In genomic region chr22:27990879-27991278, GRCh38 we compare ENCODE assay signal across 8 cellular contexts.
DNase-seq lines count a peak whose midpoint lies in the region; ATAC-seq and TF ChIP-seq lines count a peak whose summit lies in the region.

No MANE protein-coding gene starts in this region.

- no peaks in the 10 kb centered on the region for H3K36me3 Mint-ChIP-seq in activated T-helper 1 cell treated with anti-CD3 and anti-CD28 coated beads, Interleukin-12 subunit alpha, Interleukin-12 subunit beta, Interleukin-2, Interleukin-4 antibody, amounts not matched to agents 30 ng/mL and 10 ng/mL and 1 ng/mL, durations not matched to agents 14 hours and 24 hours and 36 hours (ENCODE audit: low read depth)

- 19 to 22% methylated on average over 12 of the region's 12 CpGs for WGBS in GM23248 (ENCODE audit: low coverage in 1 of 2, low lambda C conversion rate in 2 of 2, missing lambda C conversion rate in 2 of 2), 2 experiments
- no CpG with 5 or more reads among the region's 12 CpGs for WGBS in iPS DF 6.9 (ENCODE audit: insufficient coverage, insufficient read length)
- WGBS in tibial nerve, 2 donors: 39 to 47% methylated on average over 12 of the region's 12 CpGs

- no peaks in the 10 kb centered on the region for H4K20me1 ChIP-seq in GM23248 (ENCODE audit: insufficient read depth)

- TF ChIP-seq POLR2A in tibial nerve (IDR thresholded peaks at IDR 0.05): no peak

- H3K4me2 ChIP-seq in GM23248 (ENCODE audit: unreplicated experiment): no peak overlapping the region

- TF ChIP-seq CTCF in A673 (conservative IDR thresholded peaks at IDR 0.05; ENCODE audit: low read depth, low read length) (peak; percentile 47), tibial nerve (IDR thresholded peaks at IDR 0.05) (peak; percentile 25 to 66 (median 37))

- no peaks in the 10 kb centered on the region for H3K27me3 Mint-ChIP-seq in activated T-helper 1 cell treated with anti-CD3 and anti-CD28 coated beads, Interleukin-12 subunit alpha, Interleukin-12 subunit beta, Interleukin-2, Interleukin-4 antibody, amounts not matched to agents 30 ng/mL and 10 ng/mL and 1 ng/mL, durations not matched to agents 14 hours and 24 hours and 36 hours (ENCODE audit: insufficient read depth)

- CTCF ChIA-PET in A673 (lab: Charles Lee): interaction anchor here (0.5 kb wide), 1 partner anchor 1234 kb away, joined by 4 read pairs; no protein-coding TSS in a partner anchor

- no TSS peak for BruUV-seq in A673 (replicated peaks; lab: Mats Ljungman, UMichigan)

- H3K27ac Mint-ChIP-seq in activated T-helper 1 cell treated with anti-CD3 and anti-CD28 coated beads, Interleukin-12 subunit alpha, Interleukin-12 subunit beta, Interleukin-2, Interleukin-4 antibody, amounts not matched to agents 30 ng/mL and 10 ng/mL and 1 ng/mL, durations not matched to agents 14 hours and 24 hours and 36 hours: peak overlapping the region; percentile 70

- DNase-seq in A673 (ENCODE audit: low spot score): peak; percentile 33
- peak; percentile 68 for DNase-seq in GM23248
- DNase-seq in activated T-helper 1 cell treated with anti-CD3 and anti-CD28 coated beads, Interleukin-12 subunit alpha, Interleukin-12 subunit beta, Interleukin-2, Interleukin-4 antibody, amounts not matched to agents 30 ng/mL and 10 ng/mL and 1 ng/mL, durations not matched to agents 14 hours and 24 hours and 36 hours (ENCODE audit: low spot score): no peak
- DNase-seq in iPS DF 6.9 (ENCODE audit: low read depth, low spot score): peak; percentile 75
- DNase-seq in tibial nerve (ENCODE audit: low spot score in 2 of 2): peak; percentile 67 to 73
- DNase-seq in stimulated activated CD4-positive, alpha-beta T cell treated with anti-CD3 and anti-CD28 coated beads, Interleukin-4, amount 100 ng/mL, for 24 hours: no peak

- peak overlapping the region; percentile 18; the same call in 1 of the 2 replicates for H3K9ac ChIP-seq in GM23248

- no peaks in the 10 kb centered on the region for H3K4me1 Mint-ChIP-seq in activated T-helper 1 cell treated with anti-CD3 and anti-CD28 coated beads, Interleukin-12 subunit alpha, Interleukin-12 subunit beta, Interleukin-2, Interleukin-4 antibody, amounts not matched to agents 30 ng/mL and 10 ng/mL and 1 ng/mL, durations not matched to agents 14 hours and 24 hours and 36 hours (ENCODE audit: low read depth)

- peak overlapping the region; percentile 62; the same call in 1 of the 2 replicates for H2AFZ ChIP-seq in GM23248

- H3K4me1 ChIP-seq in A673 (ENCODE audit: insufficient read depth, low read length, poor library complexity, severe bottlenecking) (no peaks in the 10 kb centered on the region), GM23248 (ENCODE audit: insufficient read depth) (peaks cover 6% of the 10 kb centered on the region; the same call in 1 of the 2 replicates), iPS DF 6.9 (ENCODE audit: control insufficient read depth, insufficient read depth, low read length) (peaks cover 2% of the 10 kb centered on the region), tibial nerve (peaks cover 0 to 15% (median 0%) of the 10 kb centered on the region in 4 donors)

- ATAC-seq in HG03457 (IDR thresholded peaks at IDR 0.05; ENCODE audit: unreplicated experiment) (no peak), HG02798 (IDR thresholded peaks at IDR 0.05; ENCODE audit: poor library complexity, unreplicated experiment) (no peak)

- H3K36me3 ChIP-seq in A673 (ENCODE audit: insufficient read depth, low read length, poor library complexity, severe bottlenecking) (no peaks in the 10 kb centered on the region), GM23248 (ENCODE audit: low read depth) (no peaks in the 10 kb centered on the region; the same call in 1 of the 2 replicates), iPS DF 6.9 (ENCODE audit: control insufficient read depth, insufficient read depth, low read length) (no peaks in the 10 kb centered on the region; the same call in 1 of the 2 replicates), tibial nerve (peaks cover 0 to 86% (median 0%) of the 10 kb centered on the region in 3 donors)

- TF ChIP-seq EP300 in tibial nerve (IDR thresholded peaks at IDR 0.05): peak; percentile 25 to 58

- H3K9me3 Mint-ChIP-seq in activated T-helper 1 cell treated with anti-CD3 and anti-CD28 coated beads, Interleukin-12 subunit alpha, Interleukin-12 subunit beta, Interleukin-2, Interleukin-4 antibody, amounts not matched to agents 30 ng/mL and 10 ng/mL and 1 ng/mL, durations not matched to agents 14 hours and 24 hours and 36 hours: no peaks in the 10 kb centered on the region

- H3K9me2 ChIP-seq in GM23248 (ENCODE audit: insufficient read depth): no peaks in the 10 kb centered on the region

- POLR2A ChIA-PET in A673 (lab: Charles Lee; ENCODE audit: low non-redundant PET): no interaction called here

- no peaks in the 10 kb centered on the region for H3K27me3 ChIP-seq in A673 (replicated peaks; ENCODE audit: insufficient read depth, low read depth, low read length, poor library complexity)
- no peaks in the 10 kb centered on the region for H3K27me3 ChIP-seq in GM23248 (replicated peaks; ENCODE audit: insufficient read depth)
- H3K27me3 ChIP-seq in iPS DF 6.9 (ENCODE audit: control insufficient read depth, insufficient read depth, low read length): no peaks in the 10 kb centered on the region
- no peaks in the 10 kb centered on the region for H3K27me3 ChIP-seq in tibial nerve

- in situ Hi-C loops in GM23248 (cut with MboI): no loop called here

- H3K9me3 ChIP-seq in A673 (ENCODE audit: low read depth, low read length, poor library complexity, severe bottlenecking) (no peaks in the 10 kb centered on the region), GM23248 (ENCODE audit: low read depth) (no peaks in the 10 kb centered on the region), iPS DF 6.9 (ENCODE audit: control insufficient read depth, insufficient read depth, low read length) (no peaks in the 10 kb centered on the region), tibial nerve (no peaks in the 10 kb centered on the region)

- H3K79me2 ChIP-seq in GM23248 (ENCODE audit: insufficient read depth): no peaks in the 10 kb centered on the region

- no peak overlapping the region for H3K27ac ChIP-seq in A673 (ENCODE audit: low read depth, low read length, poor library complexity, severe bottlenecking)
- no peak overlapping the region for H3K27ac ChIP-seq in GM23248
- H3K27ac ChIP-seq in iPS DF 6.9 (ENCODE audit: low read length): no peak overlapping the region
- H3K27ac ChIP-seq in tibial nerve: peak overlapping the region; percentile 38 to 70 (median 69)

- no peak overlapping the region for H3K4me3 Mint-ChIP-seq in activated T-helper 1 cell treated with anti-CD3 and anti-CD28 coated beads, Interleukin-12 subunit alpha, Interleukin-12 subunit beta, Interleukin-2, Interleukin-4 antibody, amounts not matched to agents 30 ng/mL and 10 ng/mL and 1 ng/mL, durations not matched to agents 14 hours and 24 hours and 36 hours

- H3K4me3 ChIP-seq in A673 (ENCODE audit: low read depth, low read length, poor library complexity, severe bottlenecking): no peak overlapping the region
- no peak overlapping the region for H3K4me3 ChIP-seq in GM23248
- no peak overlapping the region for H3K4me3 ChIP-seq in iPS DF 6.9 (ENCODE audit: low read length)
- H3K4me3 ChIP-seq in tibial nerve: no peak overlapping the region

- H3F3A ChIP-seq in GM23248 (ENCODE audit: insufficient read depth): no peaks in the 10 kb centered on the region; the same call in 1 of the 2 replicates

- intact Hi-C loops in A673 (cut with micrococcal nuclease; ENCODE audit: unreplicated experiment): no loop called here
- intact Hi-C loops in activated T-helper 1 cell treated with anti-CD3 and anti-CD28 coated beads, Interleukin-12 subunit alpha, Interleukin-12 subunit beta, Interleukin-2, Interleukin-4 antibody, amounts not matched to agents 30 ng/mL and 10 ng/mL and 1 ng/mL, durations not matched to agents 14 hours and 24 hours and 36 hours (cut with micrococcal nuclease): no loop called here

Comparison
In these comparisons a context has a peak if more than half of its experiments do, and no peak if none do; other contexts are left out.
1. DNase-seq: peak in A673 (single experiment), GM23248 (single experiment), iPS DF 6.9 (single experiment) and tibial nerve (2 of 2); none in activated T-helper 1 cell treated with anti-CD3 and anti-CD28 coated beads, Interleukin-12 subunit alpha, Interleukin-12 subunit beta, Interleukin-2, Interleukin-4 antibody, amounts not matched to agents 30 ng/mL and 10 ng/mL and 1 ng/mL, durations not matched to agents 14 hours and 24 hours and 36 hours (single experiment) and stimulated activated CD4-positive, alpha-beta T cell treated with anti-CD3 and anti-CD28 coated beads, Interleukin-4, amount 100 ng/mL, for 24 hours (single experiment).
2. H3K27ac ChIP-seq: peak in tibial nerve (4 of 4); none in A673 (single experiment), GM23248 (single experiment) and iPS DF 6.9 (single experiment).